In the genomic region with DNA sequence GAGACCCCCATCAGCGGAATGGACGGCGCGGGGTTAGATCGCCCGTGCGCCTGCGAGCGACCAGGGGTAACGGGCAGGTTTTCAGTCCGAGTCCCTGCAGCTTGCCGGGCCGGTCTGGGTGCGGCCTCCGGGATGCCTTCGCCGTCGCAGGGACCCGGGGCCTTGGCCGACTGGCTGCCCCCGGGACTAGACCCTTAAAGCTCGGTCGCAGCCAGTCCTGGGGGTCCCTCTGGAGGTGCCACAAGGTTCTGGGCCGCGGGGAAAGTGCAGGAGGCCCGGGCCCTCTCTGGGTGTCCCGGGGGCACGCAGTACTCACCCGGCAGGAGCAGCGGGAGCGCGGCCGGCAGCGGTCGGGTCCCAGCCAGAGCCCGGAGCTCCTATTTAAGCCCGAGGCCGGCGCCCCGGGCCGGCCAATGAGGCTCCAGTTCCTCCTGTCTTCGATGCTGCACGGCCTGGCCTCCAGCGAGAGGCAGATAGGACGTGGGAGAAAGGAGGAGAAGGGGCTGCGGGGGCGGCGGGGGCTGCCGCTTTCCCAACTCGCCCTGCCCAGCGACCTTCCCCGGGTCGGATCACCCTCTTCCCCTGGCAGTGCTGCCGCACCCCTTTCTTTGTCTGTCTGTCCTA, we compare ENCODE assay signal across 8 cellular contexts. TPM values are rescaled to one million over a fixed set of nuclear protein-coding genes. Genes with fewer than 3 reads are reported as not detected.
DNase-seq lines count a peak whose midpoint lies in the region; ATAC-seq and TF ChIP-seq lines count a peak whose summit lies in the region.

A gene (minus strand): TSS at position 356 of the 624 bp plus-strand sequence.

- H3K27me3 ChIP-seq in BE2C: peaks cover 55% of the 10 kb centered on the region

- peak within 1 kb of the TSS; percentile 75 for H3K4me3 Mint-ChIP-seq in activated naive CD4-positive, alpha-beta T cell treated with anti-CD3 and anti-CD28 coated beads, Interleukin-2, amount 50 U/mL, for 24 hours

- H3K27ac Mint-ChIP-seq in activated naive CD4-positive, alpha-beta T cell treated with anti-CD3 and anti-CD28 coated beads, Interleukin-2, amount 50 U/mL, for 24 hours: no peak within 1 kb of the TSS
- no peak within 1 kb of the TSS for H3K27ac Mint-ChIP-seq in activated naive CD4-positive, alpha-beta T cell treated with anti-CD3 and anti-CD28 coated beads, Interleukin-2, amount 50 U/mL, for 72 hours

- H3K27ac ChIP-seq in urinary bladder (ENCODE audit: low read depth): peak within 1 kb of the TSS; percentile 51

- TF ChIP-seq CTCF in epithelial cell of esophagus (IDR thresholded peaks at IDR 0.05; ENCODE audit: insufficient read depth, low read depth, low read length, missing control alignments) (no peak), BE2C (IDR thresholded peaks at IDR 0.05; ENCODE audit: low read depth, low read length) (no peak)

- no peaks in the 10 kb centered on the region for H3K36me3 Mint-ChIP-seq in activated naive CD4-positive, alpha-beta T cell treated with anti-CD3 and anti-CD28 coated beads, Interleukin-2, amount 50 U/mL, for 24 hours
- H3K36me3 Mint-ChIP-seq in activated naive CD4-positive, alpha-beta T cell treated with anti-CD3 and anti-CD28 coated beads, Interleukin-2, amount 50 U/mL, for 72 hours: peaks cover 0 to 4% of the 10 kb centered on the region in 2 donors

- H3K4me3 ChIP-seq in epithelial cell of esophagus (ENCODE audit: low read length) (peak within 1 kb of the TSS; percentile 15), urinary bladder (ENCODE audit: low read depth, low read length) (peak within 1 kb of the TSS; percentile 44), BE2C (ENCODE audit: low read depth, low read length) (no peak within 1 kb of the TSS)

- no peaks in the 10 kb centered on the region for H3K9me3 Mint-ChIP-seq in activated naive CD4-positive, alpha-beta T cell treated with anti-CD3 and anti-CD28 coated beads, Interleukin-2, amount 50 U/mL, for 24 hours
- H3K9me3 Mint-ChIP-seq in activated naive CD4-positive, alpha-beta T cell treated with anti-CD3 and anti-CD28 coated beads, Interleukin-2, amount 50 U/mL, for 72 hours: no peaks in the 10 kb centered on the region

- ATAC-seq in activated naive CD4-positive, alpha-beta T cell treated with anti-CD3 and anti-CD28 coated beads, Interleukin-2, amount 50 U/mL, for 72 hours: no peak
- ATAC-seq in GM19395 (IDR thresholded peaks at IDR 0.05; ENCODE audit: unreplicated experiment): no peak

- H3K9me3 ChIP-seq in BE2C: no peaks in the 10 kb centered on the region

- H3K4me1 Mint-ChIP-seq in activated naive CD4-positive, alpha-beta T cell treated with anti-CD3 and anti-CD28 coated beads, Interleukin-2, amount 50 U/mL, for 24 hours: peaks cover 23% of the 10 kb centered on the region

- H3K36me3 ChIP-seq in urinary bladder (ENCODE audit: insufficient read depth) (no peaks in the 10 kb centered on the region), BE2C (no peaks in the 10 kb centered on the region)

- H3K27me3 Mint-ChIP-seq in activated naive CD4-positive, alpha-beta T cell treated with anti-CD3 and anti-CD28 coated beads, Interleukin-2, amount 50 U/mL, for 24 hours: peaks cover 2% of the 10 kb centered on the region

- DNase-seq in activated naive CD4-positive, alpha-beta T cell treated with anti-CD3 and anti-CD28 coated beads, Interleukin-2, amount 50 U/mL, for 72 hours (ENCODE audit: low spot score in 2 of 2): no peak
- DNase-seq in epithelial cell of esophagus (ENCODE audit: low read depth) (peak; percentile 16), mucosa of gallbladder (ENCODE audit: low spot score) (no peak), NCI-H187 treated with DMSO at 0.1 percent for 48 hours (lab: John Stamatoyannopoulos, UW) (no peak), BE2C (no peak)

- H3K4me1 ChIP-seq in urinary bladder (ENCODE audit: insufficient read depth) (no peaks in the 10 kb centered on the region), BE2C (no peaks in the 10 kb centered on the region)

- WGBS in urinary bladder: 11% methylated on average over 54 of the region's 54 CpGs

RNA-seq across cellular contexts. Expression of the gene that starts here (rescaled TPM):
- 10 to 100 TPM in 1 of 2 donors, 1 to 10 TPM in 1; 7.0 to 17.4 TPM for total RNA-seq in activated naive CD4-positive, alpha-beta T cell treated with anti-CD3 and anti-CD28 coated beads, Interleukin-2, amount 50 U/mL, for 72 hours
- total RNA-seq in mucosa of gallbladder (52.0 TPM), urinary bladder (119 TPM)
- 123 TPM for polyA plus RNA-seq in urinary bladder
- not detected for polyA plus RNA-seq in BE2C (2012; ENCODE audit: insufficient read depth, insufficient read length, low read depth)
